ENCODE assay signal across 8 cellular contexts in the genomic region with DNA sequence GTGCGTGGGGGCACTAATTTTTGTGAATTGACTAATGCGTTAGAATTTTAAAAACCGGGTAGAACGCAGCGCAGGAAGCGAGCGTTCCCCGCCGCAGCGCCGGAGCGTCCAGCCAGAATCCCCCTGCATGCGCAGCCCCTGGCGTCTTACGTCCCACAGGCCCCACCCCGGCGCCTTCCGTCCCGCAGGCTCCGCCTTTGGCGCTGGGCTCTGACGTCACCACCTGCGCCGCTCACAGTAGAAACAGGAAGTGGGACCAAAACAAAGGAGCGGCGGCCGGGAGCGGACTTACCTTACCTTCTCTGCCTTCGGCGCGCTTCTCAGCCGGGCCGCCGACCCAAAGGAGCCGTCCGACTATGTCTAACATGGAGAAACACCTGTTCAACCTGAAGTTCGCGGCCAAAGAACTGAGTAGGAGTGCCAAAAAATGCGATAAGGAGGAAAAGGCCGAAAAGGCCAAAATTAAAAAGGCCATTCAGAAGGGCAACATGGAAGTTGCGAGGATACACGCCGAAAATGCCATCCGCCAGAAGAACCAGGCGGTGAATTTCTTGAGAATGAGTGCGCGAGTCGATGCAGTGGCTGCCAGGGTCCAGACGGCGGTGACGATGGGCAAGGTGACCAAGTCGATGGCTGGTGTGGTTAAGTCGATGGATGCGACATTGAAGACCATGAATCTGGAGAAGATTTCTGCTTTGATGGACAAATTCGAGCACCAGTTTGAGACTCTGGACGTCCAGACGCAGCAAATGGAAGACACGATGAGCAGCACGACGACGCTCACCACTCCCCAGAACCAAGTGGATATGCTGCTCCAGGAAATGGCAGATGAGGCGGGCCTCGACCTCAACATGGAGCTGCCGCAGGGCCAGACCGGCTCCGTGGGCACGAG. TPM values are rescaled to one million over a fixed set of nuclear protein-coding genes. Genes with fewer than 3 reads are reported as not detected.
DNase-seq lines count a peak whose midpoint lies in the region; ATAC-seq and TF ChIP-seq lines count a peak whose summit lies in the region.

A gene with protein sequence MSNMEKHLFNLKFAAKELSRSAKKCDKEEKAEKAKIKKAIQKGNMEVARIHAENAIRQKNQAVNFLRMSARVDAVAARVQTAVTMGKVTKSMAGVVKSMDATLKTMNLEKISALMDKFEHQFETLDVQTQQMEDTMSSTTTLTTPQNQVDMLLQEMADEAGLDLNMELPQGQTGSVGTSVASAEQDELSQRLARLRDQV (plus strand): TSS at position 258 of the 892 bp plus-strand sequence. CDS start 99 bp downstream, at position 357.

- peak within 1 kb of the TSS; percentile 75 to 89 for H3K27ac ChIP-seq in testis

- TF ChIP-seq CTCF in omental fat pad (IDR thresholded peaks at IDR 0.05): no peak
- peak in 1 of 3 experiments; percentile 1 for TF ChIP-seq CTCF in testis (IDR thresholded peaks at IDR 0.05)

- peak; percentile 87 for TF ChIP-seq POLR2A in testis (IDR thresholded peaks at IDR 0.05)

- no peaks in the 10 kb centered on the region for H3K36me3 ChIP-seq in testis (ENCODE audit: low read depth, missing control alignments)

- ATAC-seq in HG02571 (IDR thresholded peaks at IDR 0.05; ENCODE audit: unreplicated experiment): peak; percentile 92
- peak; percentile 91 for ATAC-seq in SK-N-SH treated with all-trans-retinoic acid at 6 μM for 48 hours
- ATAC-seq in activated naive CD4-positive, alpha-beta T cell treated with anti-CD3 and anti-CD28 coated beads, Interleukin-2, amount 50 U/mL, for 72 hours: peak; percentile 93 to 98
- ATAC-seq in omental fat pad (ENCODE audit: low FRiP score): peak; percentile 93

- no peaks in the 10 kb centered on the region for H3K27me3 ChIP-seq in testis

- no peaks in the 10 kb centered on the region for H3K9me3 Mint-ChIP-seq in activated naive CD4-positive, alpha-beta T cell treated with anti-CD3 and anti-CD28 coated beads, Interleukin-2, amount 50 U/mL, for 72 hours

- intact Hi-C loops in testis (cut with DNase I; ENCODE audit: low total_unique reads): no loop called here

- peak; percentile 92 for DNase-seq in GM04504 (ENCODE audit: low read depth)
- peak; percentile 85 for DNase-seq in NCI-H1092 (lab: John Stamatoyannopoulos, UW)
- DNase-seq in activated naive CD4-positive, alpha-beta T cell treated with anti-CD3 and anti-CD28 coated beads, Interleukin-2, amount 50 U/mL, for 72 hours (ENCODE audit: low spot score in 2 of 2): peak; percentile 93 to 96
- DNase-seq in glomerular endothelial cell (ENCODE audit: extremely low read depth, low read depth, low spot score): no peak
- DNase-seq in omental fat pad (ENCODE audit: low spot score): peak; percentile 96
- DNase-seq in testis: peak; percentile 99

- peaks cover 16 to 22% of the 10 kb centered on the region in 2 donors for H3K36me3 Mint-ChIP-seq in activated naive CD4-positive, alpha-beta T cell treated with anti-CD3 and anti-CD28 coated beads, Interleukin-2, amount 50 U/mL, for 72 hours

- WGBS in testis, 2 donors: 0 to 1% methylated on average over 60 to 67 of the region's 67 CpGs

- H3K4me1 ChIP-seq in testis: peaks cover 19% of the 10 kb centered on the region

- H3K4me3 ChIP-seq in testis: peak within 1 kb of the TSS; percentile 82 to 88

- H3K9me3 ChIP-seq in testis: no peaks in the 10 kb centered on the region

- H3K27ac Mint-ChIP-seq in activated naive CD4-positive, alpha-beta T cell treated with anti-CD3 and anti-CD28 coated beads, Interleukin-2, amount 50 U/mL, for 72 hours: peak within 1 kb of the TSS; percentile 93 to 100

TF ChIP-seq in SK-N-SH treated with all-trans-retinoic acid at 6 μM for 48 hours, 23 proteins besides CTCF, POLR2A, EP300 and RAD21:
- TF ChIP-seq, protein P1, sequence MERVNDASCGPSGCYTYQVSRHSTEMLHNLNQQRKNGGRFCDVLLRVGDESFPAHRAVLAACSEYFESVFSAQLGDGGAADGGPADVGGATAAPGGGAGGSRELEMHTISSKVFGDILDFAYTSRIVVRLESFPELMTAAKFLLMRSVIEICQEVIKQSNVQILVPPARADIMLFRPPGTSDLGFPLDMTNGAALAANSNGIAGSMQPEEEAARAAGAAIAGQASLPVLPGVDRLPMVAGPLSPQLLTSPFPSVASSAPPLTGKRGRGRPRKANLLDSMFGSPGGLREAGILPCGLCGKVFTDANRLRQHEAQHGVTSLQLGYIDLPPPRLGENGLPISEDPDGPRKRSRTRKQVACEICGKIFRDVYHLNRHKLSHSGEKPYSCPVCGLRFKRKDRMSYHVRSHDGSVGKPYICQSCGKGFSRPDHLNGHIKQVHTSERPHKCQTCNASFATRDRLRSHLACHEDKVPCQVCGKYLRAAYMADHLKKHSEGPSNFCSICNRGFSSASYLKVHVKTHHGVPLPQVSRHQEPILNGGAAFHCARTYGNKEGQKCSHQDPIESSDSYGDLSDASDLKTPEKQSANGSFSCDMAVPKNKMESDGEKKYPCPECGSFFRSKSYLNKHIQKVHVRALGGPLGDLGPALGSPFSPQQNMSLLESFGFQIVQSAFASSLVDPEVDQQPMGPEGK (CRISPR knock-in tag; IDR thresholded peaks at IDR 0.05; ENCODE audit: borderline replicate concordance): no peak
- TF ChIP-seq, protein P2, sequence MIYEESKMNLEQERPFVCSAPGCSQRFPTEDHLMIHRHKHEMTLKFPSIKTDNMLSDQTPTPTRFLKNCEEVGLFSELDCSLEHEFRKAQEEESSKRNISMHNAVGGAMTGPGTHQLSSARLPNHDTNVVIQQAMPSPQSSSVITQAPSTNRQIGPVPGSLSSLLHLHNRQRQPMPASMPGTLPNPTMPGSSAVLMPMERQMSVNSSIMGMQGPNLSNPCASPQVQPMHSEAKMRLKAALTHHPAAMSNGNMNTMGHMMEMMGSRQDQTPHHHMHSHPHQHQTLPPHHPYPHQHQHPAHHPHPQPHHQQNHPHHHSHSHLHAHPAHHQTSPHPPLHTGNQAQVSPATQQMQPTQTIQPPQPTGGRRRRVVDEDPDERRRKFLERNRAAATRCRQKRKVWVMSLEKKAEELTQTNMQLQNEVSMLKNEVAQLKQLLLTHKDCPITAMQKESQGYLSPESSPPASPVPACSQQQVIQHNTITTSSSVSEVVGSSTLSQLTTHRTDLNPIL (CRISPR knock-in tag; IDR thresholded peaks at IDR 0.05; ENCODE audit: low read depth): no peak; the same call in 1 of the 2 replicates
- TF ChIP-seq ESRRG (CRISPR knock-in tag; IDR thresholded peaks at IDR 0.05) (no peak), ISL1 (CRISPR knock-in tag; IDR thresholded peaks at IDR 0.05) (no peak), ZNF70 (CRISPR knock-in tag; IDR thresholded peaks at IDR 0.05) (no peak), BACH2 (CRISPR knock-in tag; IDR thresholded peaks at IDR 0.05; ENCODE audit: borderline replicate concordance) (no peak), GLIS3 (CRISPR knock-in tag; IDR thresholded peaks at IDR 0.05) (no peak), ZNF8 (CRISPR knock-in tag; IDR thresholded peaks at IDR 0.05) (no peak), ARNTL (CRISPR knock-in tag; IDR thresholded peaks at IDR 0.05; ENCODE audit: borderline replicate concordance, low read depth) (no peak), ZC3H10 (CRISPR knock-in tag; IDR thresholded peaks at IDR 0.05) (no peak), CSDC2 (CRISPR knock-in tag; IDR thresholded peaks at IDR 0.05) (no peak), TCF4 (CRISPR knock-in tag; IDR thresholded peaks at IDR 0.05; ENCODE audit: borderline replicate concordance) (no peak), RARB (CRISPR knock-in tag; IDR thresholded peaks at IDR 0.05) (no peak), ZNF565 (CRISPR knock-in tag; conservative IDR thresholded peaks at IDR 0.05; ENCODE audit: low read depth) (no peak), ZFP30 (CRISPR knock-in tag; IDR thresholded peaks at IDR 0.05) (no peak)
- TF ChIP-seq, protein P3, sequence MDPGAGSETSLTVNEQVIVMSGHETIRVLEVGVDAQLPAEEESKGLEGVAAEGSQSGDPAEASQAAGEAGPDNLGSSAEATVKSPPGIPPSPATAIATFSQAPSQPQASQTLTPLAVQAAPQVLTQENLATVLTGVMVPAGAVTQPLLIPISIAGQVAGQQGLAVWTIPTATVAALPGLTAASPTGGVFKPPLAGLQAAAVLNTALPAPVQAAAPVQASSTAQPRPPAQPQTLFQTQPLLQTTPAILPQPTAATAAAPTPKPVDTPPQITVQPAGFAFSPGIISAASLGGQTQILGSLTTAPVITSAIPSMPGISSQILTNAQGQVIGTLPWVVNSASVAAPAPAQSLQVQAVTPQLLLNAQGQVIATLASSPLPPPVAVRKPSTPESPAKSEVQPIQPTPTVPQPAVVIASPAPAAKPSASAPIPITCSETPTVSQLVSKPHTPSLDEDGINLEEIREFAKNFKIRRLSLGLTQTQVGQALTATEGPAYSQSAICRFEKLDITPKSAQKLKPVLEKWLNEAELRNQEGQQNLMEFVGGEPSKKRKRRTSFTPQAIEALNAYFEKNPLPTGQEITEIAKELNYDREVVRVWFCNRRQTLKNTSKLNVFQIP (CRISPR knock-in tag; IDR thresholded peaks at IDR 0.05; ENCODE audit: borderline replicate concordance, low read depth): no peak
- TF ChIP-seq, protein P4, sequence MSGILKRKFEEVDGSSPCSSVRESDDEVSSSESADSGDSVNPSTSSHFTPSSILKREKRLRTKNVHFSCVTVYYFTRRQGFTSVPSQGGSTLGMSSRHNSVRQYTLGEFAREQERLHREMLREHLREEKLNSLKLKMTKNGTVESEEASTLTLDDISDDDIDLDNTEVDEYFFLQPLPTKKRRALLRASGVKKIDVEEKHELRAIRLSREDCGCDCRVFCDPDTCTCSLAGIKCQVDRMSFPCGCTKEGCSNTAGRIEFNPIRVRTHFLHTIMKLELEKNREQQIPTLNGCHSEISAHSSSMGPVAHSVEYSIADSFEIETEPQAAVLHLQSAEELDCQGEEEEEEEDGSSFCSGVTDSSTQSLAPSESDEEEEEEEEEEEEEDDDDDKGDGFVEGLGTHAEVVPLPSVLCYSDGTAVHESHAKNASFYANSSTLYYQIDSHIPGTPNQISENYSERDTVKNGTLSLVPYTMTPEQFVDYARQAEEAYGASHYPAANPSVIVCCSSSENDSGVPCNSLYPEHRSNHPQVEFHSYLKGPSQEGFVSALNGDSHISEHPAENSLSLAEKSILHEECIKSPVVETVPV (CRISPR knock-in tag; IDR thresholded peaks at IDR 0.05): no peak
TF ChIP-seq in SK-N-SH treated with all-trans-retinoic acid at 6 μM for 48 hours: peak in this region for 0.

RNA-seq across cellular contexts. Expression of the gene that starts here (rescaled TPM):
- total RNA-seq in activated naive CD4-positive, alpha-beta T cell treated with anti-CD3 and anti-CD28 coated beads, Interleukin-2, amount 50 U/mL, for 72 hours: 10 to 100 TPM; 23.5 to 26.4 TPM
- 47.5 and 57.8 TPM in 2 replicates for total RNA-seq in glomerular endothelial cell
- 10 to 100 TPM; 32.5 to 80.5 (median 44.5) TPM for total RNA-seq in omental fat pad
- 10 to 100 TPM; 39.1 to 50.0 TPM for total RNA-seq in testis
- 32.8 TPM for polyA plus RNA-seq in testis (ENCODE audit: insufficient read depth, low read depth, low replicate concordance)
